ENCODE assay signal across 20 cellular contexts in genomic region chr12:104352106-104352713, GRCh38. TPM values are rescaled to one million over a fixed set of nuclear protein-coding genes. Genes with fewer than 3 reads are reported as not detected.
DNase-seq lines count a peak whose midpoint lies in the region; ATAC-seq and TF ChIP-seq lines count a peak whose summit lies in the region.
"Had no signal": no experiment of that assay in that cellular context is flagged by ENCODE, and none has a peak within 500 bp of the region (broad histone marks: within the 10 kb centered on the region; RNA-seq: fewer than 3 reads in every experiment).

No MANE protein-coding gene starts in this region.

- peaks cover 24% of the 10 kb centered on the region for H3K4me1 ChIP-seq in adipocyte (ENCODE audit: control insufficient read depth, insufficient read depth, low read length)
- H3K4me1 ChIP-seq in hepatocyte (ENCODE audit: insufficient read depth): no peaks in the 10 kb centered on the region
- H3K4me1 ChIP-seq: colonic mucosa had no signal

- H3K4me1 Mint-ChIP-seq in activated CD4-positive, alpha-beta T cell treated with anti-CD3 and anti-CD28 coated beads, Interleukin-2, amount 10 ng/mL, durations not matched to agents 24 days and 14 days: peaks cover 6% of the 10 kb centered on the region

- no peak overlapping the region for H3K9ac ChIP-seq in adipocyte (ENCODE audit: low read length)

- 88% methylated on average over 3 of the region's 3 CpGs for WGBS in hepatocyte (ENCODE audit: low lambda C conversion rate, missing lambda C conversion rate)

- H4K20me1 ChIP-seq in hepatocyte (ENCODE audit: insufficient read depth, poor library complexity, severe bottlenecking): no peaks in the 10 kb centered on the region

- TF ChIP-seq CTCF in hepatocyte (IDR thresholded peaks at IDR 0.05; ENCODE audit: poor library complexity): no peak

- no peak overlapping the region for H3K4me3 Mint-ChIP-seq in activated CD4-positive, alpha-beta T cell treated with anti-CD3 and anti-CD28 coated beads, Interleukin-2, amount 10 ng/mL, durations not matched to agents 24 days and 14 days
- H3K4me3 Mint-ChIP-seq: CD4-positive, CD25-positive, alpha-beta regulatory T cell; natural killer cell treated with Interleukin-12 subunit alpha and Interleukin-12 subunit beta and Interleukin-15 and Interleukin-18, amount 100 ng/mL, for 72 hours had no signal

- H3K27me3 ChIP-seq in adipocyte (replicated peaks; ENCODE audit: control insufficient read depth, insufficient read depth, low read length) (no peaks in the 10 kb centered on the region), hepatocyte (no peaks in the 10 kb centered on the region)
- H3K27me3 ChIP-seq: colonic mucosa had no signal

- no peaks in the 10 kb centered on the region for H3K79me2 ChIP-seq in hepatocyte

- H3K9me2 ChIP-seq in hepatocyte (replicated peaks; ENCODE audit: insufficient read depth): no peaks in the 10 kb centered on the region

- no peaks in the 10 kb centered on the region for H3K9me3 Mint-ChIP-seq in activated CD4-positive, alpha-beta T cell treated with anti-CD3 and anti-CD28 coated beads, Interleukin-2, amount 10 ng/mL, durations not matched to agents 24 days and 14 days
- H3K9me3 Mint-ChIP-seq: CD4-positive, CD25-positive, alpha-beta regulatory T cell; natural killer cell treated with Interleukin-12 subunit alpha and Interleukin-12 subunit beta and Interleukin-15 and Interleukin-18, amount 100 ng/mL, for 72 hours had no signal

- H3K9me3 ChIP-seq in adipocyte (ENCODE audit: control insufficient read depth, low read length) (no peaks in the 10 kb centered on the region), hepatocyte (ENCODE audit: low read depth) (no peaks in the 10 kb centered on the region)
- H3K9me3 ChIP-seq: colonic mucosa had no signal

- H3K4me3 ChIP-seq in adipocyte (ENCODE audit: low read length) (no peak overlapping the region), hepatocyte (no peak overlapping the region)
- H3K4me3 ChIP-seq: colonic mucosa, skin epidermis had no signal

- DNase-seq in left ventricle myocardium superior (no peak), cardiac septum (ENCODE audit: low spot score) (no peak), adipocyte (ENCODE audit: low read depth) (peak; percentile 56), hepatocyte (ENCODE audit: low spot score) (peak; percentile 1)
- DNase-seq in central memory CD4-positive, alpha-beta T cell: no peak
- DNase-seq in activated CD4-positive, alpha-beta T cell treated with anti-CD3 and anti-CD28 coated beads, Interleukin-2, amount 10 ng/mL, durations not matched to agents 24 days and 14 days: no peak
- DNase-seq: activated CD4-positive, alpha-beta T cell treated with anti-CD3 and anti-CD28 coated beads for 4 hours; activated naive CD4-positive, alpha-beta T cell; anterior cingulate cortex; CD4-positive, CD25-positive, alpha-beta regulatory T cell; colonic mucosa; hypothalamus; NCI-H1105 treated with DMSO at 0.1 percent for 48 hours; NCI-H2107; NCI-H524; stimulated activated CD4-positive, alpha-beta T cell treated with anti-CD3 and anti-CD28 coated beads, Interleukin-4, amount 100 ng/mL, for 4 hours had no signal

- H2AFZ ChIP-seq in hepatocyte: no peak overlapping the region

- no peak overlapping the region for H3K27ac Mint-ChIP-seq in activated CD4-positive, alpha-beta T cell treated with anti-CD3 and anti-CD28 coated beads, Interleukin-2, amount 10 ng/mL, durations not matched to agents 24 days and 14 days
- H3K27ac Mint-ChIP-seq: CD4-positive, CD25-positive, alpha-beta regulatory T cell; natural killer cell treated with Interleukin-12 subunit alpha and Interleukin-12 subunit beta and Interleukin-15 and Interleukin-18, amount 100 ng/mL, for 72 hours had no signal

- intact Hi-C loops in left ventricle myocardium superior (cut with micrococcal nuclease) (no loop called here), cardiac septum (cut with DNase I) (no loop called here)
- intact Hi-C loops in activated CD4-positive, alpha-beta T cell treated with anti-CD3 and anti-CD28 coated beads, Interleukin-2, amount 10 ng/mL, durations not matched to agents 24 days and 14 days (cut with micrococcal nuclease): no loop called here

- ATAC-seq in left ventricle myocardium superior (peak; percentile 19), GM18511 (IDR thresholded peaks at IDR 0.05; ENCODE audit: unreplicated experiment) (no peak), HG02852 (IDR thresholded peaks at IDR 0.05; ENCODE audit: unreplicated experiment) (no peak)
- ATAC-seq: natural killer cell treated with Interleukin-12 subunit alpha and Interleukin-12 subunit beta and Interleukin-15 and Interleukin-18, amount 100 ng/mL, for 72 hours had no signal

- peaks cover 44% of the 10 kb centered on the region for H3K36me3 Mint-ChIP-seq in activated CD4-positive, alpha-beta T cell treated with anti-CD3 and anti-CD28 coated beads, Interleukin-2, amount 10 ng/mL, durations not matched to agents 24 days and 14 days (ENCODE audit: low read depth)

- no peak overlapping the region for H3K27ac ChIP-seq in hepatocyte
- H3K27ac ChIP-seq: colonic mucosa, skin epidermis had no signal

- H3K36me3 ChIP-seq in adipocyte (ENCODE audit: control insufficient read depth, insufficient read depth, low read length, severe bottlenecking) (peaks cover 81% of the 10 kb centered on the region), hepatocyte (replicated peaks; ENCODE audit: insufficient read depth, low read depth) (no peaks in the 10 kb centered on the region)
- H3K36me3 ChIP-seq: colonic mucosa had no signal

- no peak overlapping the region for H3K4me2 ChIP-seq in hepatocyte

- no peaks in the 10 kb centered on the region for H3K27me3 Mint-ChIP-seq in activated CD4-positive, alpha-beta T cell treated with anti-CD3 and anti-CD28 coated beads, Interleukin-2, amount 10 ng/mL, durations not matched to agents 24 days and 14 days
- H3K27me3 Mint-ChIP-seq: CD4-positive, CD25-positive, alpha-beta regulatory T cell; natural killer cell treated with Interleukin-12 subunit alpha and Interleukin-12 subunit beta and Interleukin-15 and Interleukin-18, amount 100 ng/mL, for 72 hours had no signal

RNA-seq across cellular contexts. Expression of gene EID3, which starts 48.7 kb away (rescaled TPM):
- total RNA-seq in left ventricle myocardium superior: 0.97 TPM
- 2.1 TPM for total RNA-seq in cardiac septum
- 8.0 and 10.1 TPM in 2 replicates for total RNA-seq in hepatocyte
- polyA plus RNA-seq in hepatocyte: 1.7 and 3.8 TPM in 2 replicates
- total RNA-seq in activated CD4-positive, alpha-beta T cell treated with anti-CD3 and anti-CD28 coated beads, Interleukin-2, amount 10 ng/mL, durations not matched to agents 24 days and 14 days: 9.0 and 9.7 TPM in 2 replicates

Comparison
In these comparisons a context has a peak if more than half of its experiments do, and no peak if none do; other contexts are left out.
1. DNase-seq: peak in adipocyte (single experiment) and hepatocyte (single experiment); none in left ventricle myocardium superior (single experiment), cardiac septum (single experiment), central memory CD4-positive, alpha-beta T cell (single experiment) and activated CD4-positive, alpha-beta T cell treated with anti-CD3 and anti-CD28 coated beads, Interleukin-2, amount 10 ng/mL, durations not matched to agents 24 days and 14 days (single experiment).